In the genomic region with DNA sequence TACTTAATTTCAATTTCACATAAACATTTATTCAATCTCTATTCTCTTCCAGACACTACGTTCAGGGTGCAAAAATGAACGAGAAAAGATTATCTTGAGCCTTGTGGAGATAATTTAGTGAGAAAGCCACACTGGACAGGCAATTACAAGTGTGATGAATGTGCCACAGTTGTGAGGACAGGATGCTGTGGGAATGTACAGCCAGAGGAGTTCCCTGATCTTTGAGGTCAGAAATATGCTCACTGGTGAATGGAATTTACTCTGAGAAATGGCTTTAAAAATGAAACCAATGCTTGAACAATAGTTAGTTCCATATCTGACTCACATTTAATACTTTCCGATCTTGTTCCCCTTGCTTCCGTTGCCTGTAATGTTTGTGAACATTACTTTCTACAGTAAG, we compare ENCODE assay signal across 23 cellular contexts.
A peak's percentile ranks its signal among the peaks of the same experiment; 100 is the strongest.
DNase-seq lines count a peak whose midpoint lies in the region; ATAC-seq, FAIRE-seq and TF ChIP-seq lines count a peak whose summit lies in the region.
"Had no signal": no experiment of that assay in that cellular context is flagged by ENCODE, and none has a peak within 500 bp of the region (broad histone marks: within the 10 kb centered on the region; RNA-seq: fewer than 3 reads in every experiment).

No MANE protein-coding gene starts in this region.

- no peaks in the 10 kb centered on the region for H3K79me2 ChIP-seq in PC-3 (ENCODE audit: low read length)
- no peaks in the 10 kb centered on the region for H3K79me2 ChIP-seq in endothelial cell of umbilical vein (ENCODE audit: control insufficient read depth, insufficient read depth, low read length)

- H3K4me1 ChIP-seq in PC-3 (ENCODE audit: insufficient read depth, low read length) (no peaks in the 10 kb centered on the region), endothelial cell of umbilical vein (ENCODE audit: control insufficient read depth, extremely low read depth, insufficient read depth, low read length) (no peaks in the 10 kb centered on the region)
- H3K4me1 ChIP-seq: HAP-1 had no signal

- TF ChIP-seq POLR2A in endothelial cell of umbilical vein (IDR thresholded peaks at IDR 0.05; ENCODE audit: low read depth, low read length) = no peak

- POLR2A ChIA-PET in PC-3 (lab: Charles Lee; ENCODE audit: unreplicated experiment) = no interaction called here
- POLR2A ChIA-PET in endothelial cell of umbilical vein (lab: Charles Lee) = no interaction called here

- intact Hi-C loops in PC-3 (cut with micrococcal nuclease) = no loop called here
- intact Hi-C loops in endothelial cell of umbilical vein (cut with micrococcal nuclease) = no loop called here

- H3K27ac ChIP-seq in PC-3 (ENCODE audit: low read length) (no peak overlapping the region), endothelial cell of umbilical vein (ENCODE audit: insufficient read depth, low read depth, low read length) (no peak overlapping the region)
- H3K27ac ChIP-seq: C4-2B, GM23248 had no signal

- H3K9me1 ChIP-seq in endothelial cell of umbilical vein (replicated peaks; ENCODE audit: control insufficient read depth, extremely low read depth, insufficient read depth, low read length) = no peaks in the 10 kb centered on the region

- H4K20me1 ChIP-seq in PC-3 (ENCODE audit: low read length) (no peaks in the 10 kb centered on the region), endothelial cell of umbilical vein (replicated peaks; ENCODE audit: control insufficient read depth, extremely low read depth, insufficient read depth, low read length) (no peaks in the 10 kb centered on the region)

- BruUV-seq in PC-3 (replicated peaks; lab: Mats Ljungman, UMichigan) = no TSS peak
- BruUV-seq in endothelial cell of umbilical vein (replicated peaks; lab: Mats Ljungman, UMichigan) = no TSS peak

- H3K9ac ChIP-seq in PC-3 (ENCODE audit: low read length) (no peak overlapping the region), endothelial cell of umbilical vein (replicated peaks; ENCODE audit: extremely low read depth, insufficient read depth, low read length) (no peak overlapping the region)
- H3K9ac ChIP-seq: GM23248, SK-N-SH had no signal

- ATAC-seq in PC-3 (no peak), GM19463 (IDR thresholded peaks at IDR 0.05; ENCODE audit: unreplicated experiment) (no peak), GM21825 (IDR thresholded peaks at IDR 0.05; ENCODE audit: unreplicated experiment) (no peak), HG03432 (IDR thresholded peaks at IDR 0.05; ENCODE audit: unreplicated experiment) (no peak)

- TF ChIP-seq CTCF in PC-3 (conservative IDR thresholded peaks at IDR 0.05; ENCODE audit: low read depth, low read length) (no peak), endothelial cell of umbilical vein (IDR thresholded peaks at IDR 0.05; ENCODE audit: extremely low read depth in 1 of 2, insufficient read depth in 1 of 2, low read depth in 1 of 2, low read length in 2 of 2) (no peak)

- CTCF ChIA-PET in PC-3 (lab: Charles Lee) (no interaction called here), endothelial cell of umbilical vein (lab: Charles Lee) (interaction anchor here (1.0 kb wide), 1 partner anchor 8 kb away, joined by 3 read pairs; no protein-coding TSS in a partner anchor)

- H3K36me3 ChIP-seq in PC-3 (ENCODE audit: low read depth, low read length) (no peaks in the 10 kb centered on the region), endothelial cell of umbilical vein (ENCODE audit: control insufficient read depth in 2 of 2, extremely low read depth in 1 of 2, insufficient read depth in 2 of 2, low read length in 2 of 2) (no peaks in the 10 kb centered on the region)
- H3K36me3 ChIP-seq: HAP-1 had no signal

- H3K9me2 ChIP-seq in PC-3 (replicated peaks; ENCODE audit: low read length) = no peaks in the 10 kb centered on the region
- H3K9me2 ChIP-seq: SK-N-SH had no signal

- H3K27me3 ChIP-seq in PC-3 (ENCODE audit: low read length) (peaks cover 16% of the 10 kb centered on the region; the same call in 1 of the 2 replicates), endothelial cell of umbilical vein (ENCODE audit: control insufficient read depth in 2 of 2, insufficient read depth in 2 of 2, low read length in 2 of 2) (no peaks in the 10 kb centered on the region)

- FAIRE-seq in endothelial cell of umbilical vein (lab: Jason Lieb, UNC) = peak; percentile 8

- dilution Hi-C loops in endothelial cell of umbilical vein (cut with MboI; ENCODE audit: extremely low pct_ligation_motif_present, low sequenced_read_pairs) = no loop called here

- H2AFZ ChIP-seq in PC-3 (ENCODE audit: low read length) = no peak overlapping the region
- no peak overlapping the region for H2AFZ ChIP-seq in endothelial cell of umbilical vein (ENCODE audit: low read depth, low read length)
- H2AFZ ChIP-seq: GM23248 had no signal

- DNase-seq in EH (ENCODE audit: low read depth) (peak; percentile 3), PC-3 (peak; percentile 3), endothelial cell of umbilical vein (ENCODE audit: low read depth, low spot score) (no peak), renal cortical epithelial cell (ENCODE audit: low read depth) (peak; percentile 1)
- DNase-seq: ACHN; DMS79 treated with DMSO at 0.1 percent for 48 hours; GDM1; GM23248; Kasumi-1; NCI-H1092 treated with DMSO at 0.1 percent for 48 hours; NCI-H146; NCI-H2081; NCI-H2171 treated with DMSO at 0.1 percent for 48 hours; NCI-H510A; NCI-H748 treated with DMSO at 0.1 percent for 48 hours; NK-92 treated with Interleukin-12 subunit alpha and Interleukin-12 subunit beta, amount 100 ng/mL, for 24 hours; SHP77; SK-N-SH had no signal

- H3K4me3 ChIP-seq in PC-3 (ENCODE audit: low read length) (no peak overlapping the region), endothelial cell of umbilical vein (replicated peaks in 1 of 3; ENCODE audit: insufficient read depth in 1 of 3, low read depth in 1 of 3, low read length in 3 of 3) (no peak overlapping the region)
- H3K4me3 ChIP-seq: GM23248, HAP-1 had no signal

- no peaks in the 10 kb centered on the region for H3F3A ChIP-seq in PC-3 (ENCODE audit: low read length, unreplicated experiment)

- H3K4me2 ChIP-seq in PC-3 (ENCODE audit: low read length) (no peak overlapping the region), endothelial cell of umbilical vein (ENCODE audit: insufficient read depth, low read length) (no peak overlapping the region)
- H3K4me2 ChIP-seq: SK-N-SH had no signal

- H3K9me3 ChIP-seq in PC-3 (ENCODE audit: low read length) (no peaks in the 10 kb centered on the region), endothelial cell of umbilical vein (replicated peaks; ENCODE audit: control insufficient read depth, insufficient read depth, low read length) (no peaks in the 10 kb centered on the region)
- H3K9me3 ChIP-seq: HAP-1, SK-N-SH had no signal

TF ChIP-seq in endothelial cell of umbilical vein, 7 proteins besides CTCF, POLR2A, EP300 and RAD21:
- TF ChIP-seq GATA2 (IDR thresholded peaks at IDR 0.05; ENCODE audit: insufficient read depth, insufficient read length, low read depth, low read length) = no peak
- TF ChIP-seq POLR2AphosphoS5 (IDR thresholded peaks at IDR 0.05; ENCODE audit: insufficient read depth, low read depth, low read length) = no peak
- TF ChIP-seq JUN (IDR thresholded peaks at IDR 0.05; ENCODE audit: borderline replicate concordance, insufficient read depth, insufficient read length, low read depth) = no peak
- TF ChIP-seq EZH2 (IDR thresholded peaks at IDR 0.05; ENCODE audit: borderline replicate concordance, low read depth, low read length, severe bottlenecking) = no peak
- no peak for TF ChIP-seq FOS (IDR thresholded peaks at IDR 0.05; ENCODE audit: borderline replicate concordance, insufficient read depth, low read length)
- no peak for TF ChIP-seq MYC (IDR thresholded peaks at IDR 0.05; ENCODE audit: low read depth, low read length)
- TF ChIP-seq, protein P1, sequence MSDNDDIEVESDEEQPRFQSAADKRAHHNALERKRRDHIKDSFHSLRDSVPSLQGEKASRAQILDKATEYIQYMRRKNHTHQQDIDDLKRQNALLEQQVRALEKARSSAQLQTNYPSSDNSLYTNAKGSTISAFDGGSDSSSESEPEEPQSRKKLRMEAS (IDR thresholded peaks at IDR 0.05; ENCODE audit: insufficient read depth, insufficient read length) = no peak
